11 cellular contexts compared by ENCODE assay signal in the genomic region with DNA sequence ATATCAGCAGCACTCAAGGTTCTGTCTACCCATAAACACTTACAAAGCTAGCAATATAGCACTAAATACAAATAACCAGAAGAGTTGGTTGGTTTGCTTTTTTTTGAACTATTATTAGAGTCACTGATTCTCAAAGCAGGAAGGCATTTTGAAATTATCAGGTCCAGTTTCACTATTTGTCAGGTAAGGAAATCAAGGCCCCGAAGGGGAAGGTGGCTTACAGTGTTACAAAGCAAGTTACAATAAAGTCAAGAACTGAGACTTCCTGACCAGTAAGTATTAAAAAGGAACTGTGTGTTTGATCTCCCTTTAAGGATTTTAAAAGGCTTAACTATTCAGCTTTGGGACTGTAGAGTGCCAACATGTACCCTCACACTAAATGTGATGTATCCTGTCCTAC. TPM values are rescaled to one million over a fixed set of nuclear protein-coding genes. Genes with fewer than 3 reads are reported as not detected.
A peak's percentile ranks its signal among the peaks of the same experiment; 100 is the strongest.
DNase-seq lines count a peak whose midpoint lies in the region; ATAC-seq and TF ChIP-seq lines count a peak whose summit lies in the region.
"Had no signal": no experiment of that assay in that cellular context is flagged by ENCODE, and none has a peak within 500 bp of the region (broad histone marks: within the 10 kb centered on the region; RNA-seq: fewer than 3 reads in every experiment).

No MANE protein-coding gene starts in this region.

- H3K23me2 ChIP-seq in H9 (ENCODE audit: insufficient read length, low read depth, low read length, poor library complexity, severe bottlenecking), result no peaks in the 10 kb centered on the region

- WGBS in spleen, 5 donors, result 21 to 40% (median 38%) methylated on average over 1 of the region's 1 CpG
- no CpG with 5 or more reads among the region's 1 CpG for WGBS in H9 (ENCODE audit: extremely low coverage, insufficient read length, low lambda C conversion rate)

- H2BK120ac ChIP-seq in H9 (ENCODE audit: low read depth, low read length, poor library complexity, severe bottlenecking), result no peak overlapping the region

- no peaks in the 10 kb centered on the region for H3K27me3 Mint-ChIP-seq in activated CD8-positive, alpha-beta memory T cell treated with anti-CD3 and anti-CD28 coated beads, Interleukin-2, amount 10 ng/mL, durations not matched to agents 7 days and 5 days
- no peaks in the 10 kb centered on the region for H3K27me3 Mint-ChIP-seq in H9 (ENCODE audit: low read depth)

- no peaks in the 10 kb centered on the region for H4K20me1 ChIP-seq in H9 (ENCODE audit: control insufficient read depth, insufficient read depth, insufficient read length)

- peaks cover 28% of the 10 kb centered on the region for H3K36me3 Mint-ChIP-seq in activated CD8-positive, alpha-beta memory T cell treated with anti-CD3 and anti-CD28 coated beads, Interleukin-2, amount 10 ng/mL, durations not matched to agents 7 days and 5 days
- peaks cover 6 to 34% (median 32%) of the 10 kb centered on the region in 3 experiments; a peak in 6 of 7 replicates for H3K36me3 Mint-ChIP-seq in H9 (ENCODE audit: insufficient read depth in 1 of 3, low read depth in 3 of 3)

- H3T11ph ChIP-seq in H9 (ENCODE audit: low read length), result no peak overlapping the region

- no peak overlapping the region for H3K4me3 ChIP-seq in spleen
- H3K4me3 ChIP-seq: smooth muscle cell, thoracic aorta had no signal

- H3K4me3 Mint-ChIP-seq in activated CD8-positive, alpha-beta memory T cell treated with anti-CD3 and anti-CD28 coated beads, Interleukin-2, amount 10 ng/mL, durations not matched to agents 7 days and 5 days, result peak overlapping the region; percentile 27
- no peak overlapping the region for H3K4me3 Mint-ChIP-seq in H9

- H3K4me1 ChIP-seq in spleen, result peaks cover 0 to 58% (median 23%) of the 10 kb centered on the region in 6 donors
- no peaks in the 10 kb centered on the region for H3K4me1 ChIP-seq in H9 (ENCODE audit: insufficient read depth, low read length)

- H3K27me3 ChIP-seq in spleen (replicated peaks in 1 of 7) (no peaks in the 10 kb centered on the region), H9 (ENCODE audit: insufficient read depth, low read length) (no peaks in the 10 kb centered on the region)

- H4K91ac ChIP-seq in H9 (ENCODE audit: insufficient read length, low read depth, low read length), result no peak overlapping the region

- H4K5ac ChIP-seq in H9 (ENCODE audit: insufficient read length, low read depth, low read length), result no peak overlapping the region

- H3K23ac ChIP-seq in H9 (ENCODE audit: insufficient read length, low read depth, low read length), result no peak overlapping the region

- no peak overlapping the region for H2AK5ac ChIP-seq in H9 (ENCODE audit: insufficient read length, low read length)

- no peak overlapping the region for H2BK15ac ChIP-seq in H9 (ENCODE audit: low read depth, low read length)

- no peak overlapping the region for H3K14ac ChIP-seq in H9 (ENCODE audit: insufficient read depth, low read length)

- no peak overlapping the region for H2BK12ac ChIP-seq in H9 (ENCODE audit: insufficient read length, low read depth, low read length)

- H3K27ac ChIP-seq in spleen (peak overlapping the region in 7 of 8 donors; percentile 9 to 67 (median 38)), H9 (ENCODE audit: insufficient read length, low read depth, low read length) (no peak overlapping the region)
- H3K27ac ChIP-seq: thoracic aorta had no signal

- H3K9me3 ChIP-seq in spleen (no peaks in the 10 kb centered on the region), H9 (ENCODE audit: control insufficient read depth, low read depth, low read length) (no peaks in the 10 kb centered on the region)
- H3K9me3 ChIP-seq: thoracic aorta had no signal

- H2BK5ac ChIP-seq in H9 (ENCODE audit: insufficient read length, low read length), result no peak overlapping the region

- peaks cover 0 to 64% (median 35%) of the 10 kb centered on the region in 6 donors for H3K36me3 ChIP-seq in spleen

- H3K4me1 Mint-ChIP-seq in activated CD8-positive, alpha-beta memory T cell treated with anti-CD3 and anti-CD28 coated beads, Interleukin-2, amount 10 ng/mL, durations not matched to agents 7 days and 5 days, result peaks cover 25% of the 10 kb centered on the region
- H3K4me1 Mint-ChIP-seq in H9, result peaks cover 11 to 14% of the 10 kb centered on the region in 2 experiments

- TF ChIP-seq CTCF in spleen (IDR thresholded peaks at IDR 0.05 in 8 of 11, conservative IDR thresholded peaks at IDR 0.05 in 3 of 11), result no peak
- TF ChIP-seq CTCF in H9 (conservative IDR thresholded peaks at IDR 0.05), result no peak

- H3K18ac ChIP-seq in H9 (ENCODE audit: insufficient read length, low read depth, low read length), result no peak overlapping the region

- ATAC-seq in activated CD8-positive, alpha-beta memory T cell treated with anti-CD3 and anti-CD28 coated beads, Interleukin-2, amount 10 ng/mL, durations not matched to agents 7 days and 5 days, result peak; percentile 70
- ATAC-seq in GM21717 (IDR thresholded peaks at IDR 0.05; ENCODE audit: unreplicated experiment) (peak; percentile 75), HG03571 (IDR thresholded peaks at IDR 0.05; ENCODE audit: unreplicated experiment) (peak; percentile 71)

- CTCF ChIA-PET in activated CD8-positive, alpha-beta memory T cell treated with anti-CD3 and anti-CD28 coated beads, Interleukin-2, amount 10 ng/mL, durations not matched to agents 7 days and 5 days (lab: Charles Lee), result no interaction called here

- DNase-seq in activated CD8-positive, alpha-beta memory T cell treated with anti-CD3 and anti-CD28 coated beads, Interleukin-2, amount 10 ng/mL, durations not matched to agents 7 days and 5 days, result no peak
- no peak for DNase-seq in activated CD8-positive, alpha-beta memory T cell treated with anti-CD3 and anti-CD28 coated beads, Interleukin-2, amount 50 U/mL, for 48 hours
- no peak for DNase-seq in spleen
- no peak for DNase-seq in iPS-NIHi11 (ENCODE audit: low spot score)
- no peak for DNase-seq in H9
- no peak for DNase-seq in activated CD4-positive, alpha-beta T cell treated with anti-CD3 and anti-CD28 coated beads for 1 hour
- DNase-seq: SW 1271 had no signal

- no peak overlapping the region for H2AFZ ChIP-seq in H9 (ENCODE audit: low read length)

- H2BK20ac ChIP-seq in H9 (ENCODE audit: low read depth, low read length, poor library complexity, severe bottlenecking), result no peak overlapping the region

- H3K27ac Mint-ChIP-seq in activated CD8-positive, alpha-beta memory T cell treated with anti-CD3 and anti-CD28 coated beads, Interleukin-2, amount 10 ng/mL, durations not matched to agents 7 days and 5 days, result peak overlapping the region; percentile 70
- H3K27ac Mint-ChIP-seq in H9, result no peak overlapping the region

- no peaks in the 10 kb centered on the region for H3K79me1 ChIP-seq in H9 (ENCODE audit: insufficient read depth, low read depth, low read length, poor library complexity, severe bottlenecking)

- H3K56ac ChIP-seq in H9 (ENCODE audit: insufficient read length, low read depth, low read length), result no peak overlapping the region

- no peak overlapping the region for H3K9ac ChIP-seq in H9 (ENCODE audit: extremely low read depth, insufficient read length, low read length)

- H4K8ac ChIP-seq in H9 (replicated peaks; ENCODE audit: insufficient read length, low read depth, low read length), result no peak overlapping the region

- no peak overlapping the region for H3K4ac ChIP-seq in H9 (ENCODE audit: low read depth, low read length)

- no peaks in the 10 kb centered on the region for H3K9me3 Mint-ChIP-seq in activated CD8-positive, alpha-beta memory T cell treated with anti-CD3 and anti-CD28 coated beads, Interleukin-2, amount 10 ng/mL, durations not matched to agents 7 days and 5 days (ENCODE audit: low read depth)
- H3K9me3 Mint-ChIP-seq in H9, result no peaks in the 10 kb centered on the region

- intact Hi-C loops in spleen (cut with DNase I; ENCODE audit: low total_unique reads), result no loop called here

- no peak for TF ChIP-seq POLR2A in spleen (IDR thresholded peaks at IDR 0.05)

- no peaks in the 10 kb centered on the region; the same call in 1 of the 2 replicates for H3K79me2 ChIP-seq in H9 (ENCODE audit: insufficient read depth, low read length)

- H3K4me2 ChIP-seq in H9 (ENCODE audit: insufficient read depth, insufficient read length, low read length), result no peak overlapping the region
- H3K4me2 ChIP-seq: smooth muscle cell had no signal

RNA-seq across cellular contexts. Expression of a gene that starts 10.8 kb away (rescaled TPM):
- total RNA-seq in activated CD8-positive, alpha-beta memory T cell treated with anti-CD3 and anti-CD28 coated beads, Interleukin-2, amount 10 ng/mL, durations not matched to agents 7 days and 5 days, result 10 to 100 TPM; 20.9 to 25.7 TPM
- 10 to 100 TPM; 25.4 to 49.6 (median 28.6) TPM for total RNA-seq in spleen
- polyA plus RNA-seq in spleen, result 10 to 100 TPM; 28.1 to 28.8 (median 28.4) TPM
- 32.7 and 33.4 TPM in 2 replicates for total RNA-seq in H9 (2021)

RNA-seq across cellular contexts. Expression of a gene that starts 47.2 kb away (rescaled TPM):
- total RNA-seq in activated CD8-positive, alpha-beta memory T cell treated with anti-CD3 and anti-CD28 coated beads, Interleukin-2, amount 10 ng/mL, durations not matched to agents 7 days and 5 days, result 100 to 1,000 TPM; 204 to 258 TPM
- total RNA-seq in spleen (100 to 1,000 TPM in 1 of 7 donors, 10 to 100 TPM in 6; 69.2 to 100 (median 86.4) TPM), H9 (2021) (206 and 208 TPM in 2 replicates)
- polyA plus RNA-seq in spleen, result 10 to 100 TPM; 53.3 to 84.0 (median 76.2) TPM
